In genomic region chr11:69131644-69132300, GRCh38 we compare ENCODE assay signal across 8 cellular contexts. TPM values are rescaled to one million over a fixed set of nuclear protein-coding genes. Genes with fewer than 3 reads are reported as not detected.
DNase-seq lines count a peak whose midpoint lies in the region; ATAC-seq, FAIRE-seq and TF ChIP-seq lines count a peak whose summit lies in the region.

No MANE protein-coding gene starts in this region.

- H3K4me3 Mint-ChIP-seq in CD14-positive monocyte: no peak overlapping the region
- H3K4me3 Mint-ChIP-seq in stimulated activated memory B cell treated with anti-CD40 and anti-IgM and Interleukin-4, amounts not matched to agents 10 μg/mL and 1 μg/mL and 100 μg/mL, for 72 hours: no peak overlapping the region

- DNase-seq in A549 (ENCODE audit: low read depth in 1 of 2, low spot score in 1 of 2) (peak; percentile 68 to 86), H4 (ENCODE audit: low spot score) (peak; percentile 75), RPMI8226 (peak; percentile 68), fibroblast of pulmonary artery (ENCODE audit: low read depth) (peak; percentile 81), non-pigmented ciliary epithelial cell (ENCODE audit: low read depth) (peak; percentile 30), CD14-positive monocyte (ENCODE audit: low spot score) (no peak), NK-92 (lab: John Stamatoyannopoulos, UW; ENCODE audit: unreplicated experiment) (no peak)

- no peak for FAIRE-seq in A549 (lab: Jason Lieb, UNC)

- H3K4me1 Mint-ChIP-seq in CD14-positive monocyte: peaks cover 3% of the 10 kb centered on the region
- H3K4me1 Mint-ChIP-seq in stimulated activated memory B cell treated with anti-CD40 and anti-IgM and Interleukin-4, amounts not matched to agents 10 μg/mL and 1 μg/mL and 100 μg/mL, for 72 hours: peaks cover 24% of the 10 kb centered on the region

- no peak for TF ChIP-seq POLR2A in A549 (IDR thresholded peaks at IDR 0.05; ENCODE audit: low read length)

- no peak overlapping the region for H3K27ac Mint-ChIP-seq in CD14-positive monocyte
- H3K27ac Mint-ChIP-seq in stimulated activated memory B cell treated with anti-CD40 and anti-IgM and Interleukin-4, amounts not matched to agents 10 μg/mL and 1 μg/mL and 100 μg/mL, for 72 hours: no peak overlapping the region

- peaks cover 24 to 56% (median 35%) of the 10 kb centered on the region in 7 donors for H3K9me3 Mint-ChIP-seq in CD14-positive monocyte
- H3K9me3 Mint-ChIP-seq in stimulated activated memory B cell treated with anti-CD40 and anti-IgM and Interleukin-4, amounts not matched to agents 10 μg/mL and 1 μg/mL and 100 μg/mL, for 72 hours: peaks cover 18% of the 10 kb centered on the region

- no peak for TF ChIP-seq EP300 in A549 (IDR thresholded peaks at IDR 0.05)

- H3K9me3 ChIP-seq in A549: peaks cover 28% of the 10 kb centered on the region

- peaks cover 15% of the 10 kb centered on the region for H3K4me1 ChIP-seq in A549

- intact Hi-C loops in CD14-positive monocyte (cut with micrococcal nuclease): no loop called here

- H3K36me3 Mint-ChIP-seq in CD14-positive monocyte: no peaks in the 10 kb centered on the region
- peaks cover 29% of the 10 kb centered on the region for H3K36me3 Mint-ChIP-seq in stimulated activated memory B cell treated with anti-CD40 and anti-IgM and Interleukin-4, amounts not matched to agents 10 μg/mL and 1 μg/mL and 100 μg/mL, for 72 hours

- H3K4me3 ChIP-seq in A549 (no peak overlapping the region), fibroblast of pulmonary artery (replicated peaks; ENCODE audit: low read depth, low read length) (no peak overlapping the region)

- 0 out of 3 replicates have a peak overlapping the region, but pooled peaks have one; percentile 15 for H3K4me2 ChIP-seq in A549

- CTCF ChIA-PET in A549 (lab: Yijun Ruan, JAX): interaction anchor here (0.6 to 4.2 kb wide), 76 partner anchors 8 to 543 kb away, joined by 3 to 55 read pairs (median 4); partner anchors contain the start of genes CCND1, MYEOV and SMIM38

- POLR2A ChIA-PET in A549 (lab: Yijun Ruan, JAX): interaction anchor here (0.6 to 2.2 kb wide), 4 partner anchors 163 to 538 kb away, joined by 3 to 13 read pairs (median 5); partner anchors contain the start of gene MYEOV

- ATAC-seq in A549: peak; percentile 88 to 94
- no peak for ATAC-seq in stimulated activated memory B cell treated with anti-CD40 and anti-IgM and Interleukin-4, amounts not matched to agents 10 μg/mL and 1 μg/mL and 100 μg/mL, for 72 hours

- peak overlapping the region; percentile 63 to 75 for H3K27ac ChIP-seq in A549

- 58% methylated on average over 15 of the region's 15 CpGs for WGBS in A549 (ENCODE audit: missing lambda C conversion rate)

- H3K27me3 Mint-ChIP-seq in CD14-positive monocyte (ENCODE audit: low read depth in 3 of 3): peaks cover 2 to 5% (median 2%) of the 10 kb centered on the region in 3 donors
- H3K27me3 Mint-ChIP-seq in stimulated activated memory B cell treated with anti-CD40 and anti-IgM and Interleukin-4, amounts not matched to agents 10 μg/mL and 1 μg/mL and 100 μg/mL, for 72 hours: no peaks in the 10 kb centered on the region

- peak; percentile 88 to 90 for TF ChIP-seq RAD21 in A549 (conservative IDR thresholded peaks at IDR 0.05 in 1 of 2, IDR thresholded peaks at IDR 0.05 in 1 of 2)

- TF ChIP-seq CTCF in A549 (IDR thresholded peaks at IDR 0.05): peak; percentile 88
- TF ChIP-seq CTCF in fibroblast of pulmonary artery (IDR thresholded peaks at IDR 0.05; ENCODE audit: low read length, missing control alignments): peak; percentile 86
- TF ChIP-seq CTCF in CD14-positive monocyte (IDR thresholded peaks at IDR 0.05): no peak

TF ChIP-seq in A549, 52 proteins besides CTCF, POLR2A, EP300 and RAD21:
- TF ChIP-seq BCL3 (IDR thresholded peaks at IDR 0.05): no peak
- TF ChIP-seq PHF8 (IDR thresholded peaks at IDR 0.05; ENCODE audit: borderline replicate concordance, low read depth): no peak
- peak; percentile 85 for TF ChIP-seq BHLHE40 (IDR thresholded peaks at IDR 0.05; ENCODE audit: low read depth, low read length)
- peak; percentile 73 for TF ChIP-seq SMC3 (IDR thresholded peaks at IDR 0.05)
- TF ChIP-seq MYC (IDR thresholded peaks at IDR 0.05; ENCODE audit: borderline replicate concordance, low read length): peak; percentile 37; the same call in 1 of the 2 replicates
- peak; percentile 82 for TF ChIP-seq MAX (IDR thresholded peaks at IDR 0.05)
- TF ChIP-seq NPAS2 (CRISPR knock-in tag; IDR thresholded peaks at IDR 0.05; ENCODE audit: borderline replicate concordance): peak; percentile 66; the same call in 1 of the 2 replicates

RNA-seq across cellular contexts. Expression of gene SMIM38, which starts 24.0 kb away (rescaled TPM):
- polyA plus RNA-seq in A549 (2011; rRNA removed) (0.08 and 0.24 TPM in 2 replicates), A549 (2017; fragmentation: RNase III; extraction: RNeasy Plus Mini Kit Qiagen cat#74134 plus additional on column Dnase treatment) (0.05 to 0.08 TPM in 2 of 3 replicates, not detected in the other), CD14-positive monocyte (not detected)
- 0.01 TPM in 2 replicates for polyA plus RNA-seq in A549 (2012; cell fraction: cytosol; rRNA removed)
- 0.23 and 0.27 TPM in 2 replicates for polyA plus RNA-seq in A549 (2012; cell fraction: nucleus; rRNA removed)
- 0.15 and 0.21 TPM in 2 replicates for polyA minus RNA-seq in A549 (2011; rRNA and poly(A)+ RNA removed)
- not detected in 2 replicates for total RNA-seq in H4 (2014; rRNA removed; shearing (Covaris generic))

Comparison
In these comparisons a context has a peak if more than half of its experiments do, and no peak if none do; other contexts are left out.
1. DNase-seq: peak in A549 (2 of 2), H4 (single experiment), RPMI8226 (single experiment), fibroblast of pulmonary artery (single experiment) and non-pigmented ciliary epithelial cell (single experiment); none in CD14-positive monocyte (single experiment) and NK-92 (single experiment).